Comparison of ENCODE assay signal across 23 cellular contexts in genomic region chr11:125257751-125258150, GRCh38.
"Had no signal": no experiment of that assay in that cellular context is flagged by ENCODE, and none has a peak within 500 bp of the region (broad histone marks: within the 10 kb centered on the region; RNA-seq: fewer than 3 reads in every experiment).

No MANE protein-coding gene starts in this region.

- H3K27me3 ChIP-seq: breast epithelium had no signal

- H3K36me3 Mint-ChIP-seq: activated naive CD4-positive, alpha-beta T cell treated with anti-CD3 and anti-CD28 coated beads, Interleukin-2, amount 10 ng/mL, durations not matched to agents 7 days and 5 days; activated naive CD8-positive, alpha-beta T cell treated with anti-CD3 and anti-CD28 coated beads for 36 hours had no signal

- H3K4me1 Mint-ChIP-seq: activated CD4-positive, alpha-beta T cell treated with anti-CD3 and anti-CD28 coated beads for 36 hours; activated naive CD4-positive, alpha-beta T cell treated with anti-CD3 and anti-CD28 coated beads, Interleukin-2, amount 10 ng/mL, durations not matched to agents 7 days and 5 days; activated naive CD8-positive, alpha-beta T cell treated with anti-CD3 and anti-CD28 coated beads for 36 hours had no signal

- H3K27ac Mint-ChIP-seq: activated CD4-positive, alpha-beta T cell treated with anti-CD3 and anti-CD28 coated beads for 36 hours; activated CD8-positive, alpha-beta T cell treated with anti-CD3 and anti-CD28 coated beads for 36 hours; activated naive CD4-positive, alpha-beta T cell treated with anti-CD3 and anti-CD28 coated beads, Interleukin-2, amount 10 ng/mL, durations not matched to agents 7 days and 5 days; activated naive CD8-positive, alpha-beta T cell treated with anti-CD3 and anti-CD28 coated beads for 36 hours; activated T-cell treated with anti-CD3 and anti-CD28 coated beads, Interleukin-2, amount 50 U/mL, for 72 hours; activated T-helper 2 cell treated with anti-CD3 and anti-CD28 coated beads, Interferon-gamma antibody, Interleukin-2, Interleukin-4, amounts not matched to agents 10 μg/mL and 5 μg/mL and 100 μg/mL, durations not matched to agents 14 hours and 24 hours and 36 hours had no signal

- H3K9me3 ChIP-seq: breast epithelium, SK-N-SH had no signal

- DNase-seq: activated CD4-positive, alpha-beta T cell treated with anti-CD3 and anti-CD28 coated beads for 36 hours; activated CD8-positive, alpha-beta memory T cell treated with anti-CD3 and anti-CD28 coated beads, Interleukin-2, amount 50 U/mL, for 4 hours; activated CD8-positive, alpha-beta T cell treated with anti-CD3 and anti-CD28 coated beads for 36 hours; activated gamma-delta T cell treated with Interleukin-2 at 50 U/mL for 16 hours; activated naive CD4-positive, alpha-beta T cell treated with anti-CD3 and anti-CD28 coated beads, Interleukin-2, amount 10 ng/mL, durations not matched to agents 7 days and 5 days; activated naive CD8-positive, alpha-beta T cell treated with anti-CD3 and anti-CD28 coated beads for 36 hours; activated T-cell treated with anti-CD3 and anti-CD28 coated beads, Interleukin-2, amount 50 U/mL, for 72 hours; caudate nucleus; KG1; MV-4-11; NCI-H1092 treated with DMSO at 0.1 percent for 48 hours; NCI-H1436; NCI-H1694 treated with DMSO at 0.1 percent for 48 hours; NCI-H2171; NCI-H2227 treated with DMSO at 0.1 percent for 48 hours; NCI-H446 treated with DMSO at 0.1 percent for 48 hours; NCI-H524 treated with DMSO at 0.1 percent for 48 hours; T-helper 1 cell had no signal

- ATAC-seq: activated CD4-positive, alpha-beta T cell treated with anti-CD3 and anti-CD28 coated beads for 36 hours; activated CD8-positive, alpha-beta T cell treated with anti-CD3 and anti-CD28 coated beads for 36 hours; activated T-cell treated with anti-CD3 and anti-CD28 coated beads, Interleukin-2, amount 50 U/mL, for 72 hours; Right ventricle myocardium inferior had no signal

- H3K4me3 Mint-ChIP-seq: activated CD4-positive, alpha-beta T cell treated with anti-CD3 and anti-CD28 coated beads for 36 hours; activated CD8-positive, alpha-beta T cell treated with anti-CD3 and anti-CD28 coated beads for 36 hours; activated naive CD4-positive, alpha-beta T cell treated with anti-CD3 and anti-CD28 coated beads, Interleukin-2, amount 10 ng/mL, durations not matched to agents 7 days and 5 days; activated naive CD8-positive, alpha-beta T cell treated with anti-CD3 and anti-CD28 coated beads for 36 hours; activated T-cell treated with anti-CD3 and anti-CD28 coated beads, Interleukin-2, amount 50 U/mL, for 72 hours had no signal

- H3K9me3 Mint-ChIP-seq: activated CD8-positive, alpha-beta T cell treated with anti-CD3 and anti-CD28 coated beads for 36 hours; activated naive CD4-positive, alpha-beta T cell treated with anti-CD3 and anti-CD28 coated beads, Interleukin-2, amount 10 ng/mL, durations not matched to agents 7 days and 5 days; activated naive CD8-positive, alpha-beta T cell treated with anti-CD3 and anti-CD28 coated beads for 36 hours; activated T-cell treated with anti-CD3 and anti-CD28 coated beads, Interleukin-2, amount 50 U/mL, for 72 hours; activated T-helper 2 cell treated with anti-CD3 and anti-CD28 coated beads, Interferon-gamma antibody, Interleukin-2, Interleukin-4, amounts not matched to agents 10 μg/mL and 5 μg/mL and 100 μg/mL, durations not matched to agents 14 hours and 24 hours and 36 hours had no signal

- H3K4me1 ChIP-seq: breast epithelium had no signal

- H3K4me2 ChIP-seq: SK-N-SH had no signal

- H3K9ac ChIP-seq: SK-N-SH had no signal

- H3K27ac ChIP-seq: breast epithelium, WERI-Rb-1 had no signal
